ENCODE assay signal across 24 cellular contexts in genomic region chr13:101007245-101007644, GRCh38.
"Had no signal": no experiment of that assay in that cellular context is flagged by ENCODE, and none has a peak within 500 bp of the region (broad histone marks: within the 10 kb centered on the region; RNA-seq: fewer than 3 reads in every experiment).

No MANE protein-coding gene starts in this region.

- H3K27me3 ChIP-seq: esophagus squamous epithelium, ovary, tibial nerve, upper lobe of right lung, uterus had no signal

- H3K27ac Mint-ChIP-seq: natural killer cell; stimulated activated naive B cell treated with anti-CD40 and anti-IgM and Interleukin-4, amounts not matched to agents 10 μg/mL and 1 μg/mL and 100 μg/mL, for 72 hours; stimulated activated naive CD8-positive, alpha-beta T cell treated with anti-CD3 and anti-CD28 coated beads, Interleukin-15, Interleukin-2, amounts not matched to agents 100 ng/mL and 50 ng/mL, for 24 hours had no signal

- H3K4me1 ChIP-seq: esophagus squamous epithelium, lower lobe of right lung, psoas muscle, spleen, upper lobe of right lung, uterus had no signal

- H3K36me3 ChIP-seq: esophagus squamous epithelium, lower lobe of right lung, ovary, spleen, thoracic aorta, tibial nerve, upper lobe of right lung, uterus had no signal

- H3K4me3 ChIP-seq: coronary artery, esophagus squamous epithelium, lower lobe of right lung, ovary, psoas muscle, skin epidermis, spleen, thoracic aorta, tibial nerve, upper lobe of right lung, uterus had no signal

- H3K9me3 Mint-ChIP-seq: stimulated activated naive B cell treated with anti-CD40 and anti-IgM and Interleukin-4, amounts not matched to agents 10 μg/mL and 1 μg/mL and 100 μg/mL, for 72 hours; stimulated activated naive CD8-positive, alpha-beta T cell treated with anti-CD3 and anti-CD28 coated beads, Interleukin-15, Interleukin-2, amounts not matched to agents 100 ng/mL and 50 ng/mL, for 24 hours had no signal

- H3K27me3 Mint-ChIP-seq: stimulated activated naive B cell treated with anti-CD40 and anti-IgM and Interleukin-4, amounts not matched to agents 10 μg/mL and 1 μg/mL and 100 μg/mL, for 72 hours had no signal

- H3K9me3 ChIP-seq: esophagus squamous epithelium, lower lobe of right lung, ovary, psoas muscle, spleen, thoracic aorta, tibial nerve, upper lobe of right lung, uterus had no signal

- H3K4me1 Mint-ChIP-seq: natural killer cell; stimulated activated naive B cell treated with anti-CD40 and anti-IgM and Interleukin-4, amounts not matched to agents 10 μg/mL and 1 μg/mL and 100 μg/mL, for 72 hours had no signal

- ATAC-seq: left ventricle myocardium superior; lower lobe of right lung; natural killer cell; psoas muscle; right cardiac atrium; stimulated activated naive B cell treated with anti-CD40 and anti-IgM and Interleukin-4, amounts not matched to agents 10 μg/mL and 1 μg/mL and 100 μg/mL, for 72 hours; upper lobe of right lung had no signal

- DNase-seq: dermis blood vessel endothelial cell; effector memory CD4-positive, alpha-beta T cell; erythroblast; esophagus squamous epithelium; foreskin melanocyte; hypothalamus; left ventricle myocardium superior; lower lobe of right lung; natural killer cell; occipital lobe; ovary; posterior cingulate gyrus; psoas muscle; right cardiac atrium; spleen; stimulated activated CD4-positive, alpha-beta T cell treated with anti-CD3 and anti-CD28 coated beads, Interleukin-4, amount 100 ng/mL, for 4 hours; stimulated activated naive B cell treated with anti-CD40 and anti-IgM and Interleukin-4, amounts not matched to agents 10 μg/mL and 1 μg/mL and 100 μg/mL, for 72 hours; upper lobe of right lung; uterus had no signal

- H3K36me3 Mint-ChIP-seq: natural killer cell; stimulated activated naive B cell treated with anti-CD40 and anti-IgM and Interleukin-4, amounts not matched to agents 10 μg/mL and 1 μg/mL and 100 μg/mL, for 72 hours had no signal

- H3K4me3 Mint-ChIP-seq: natural killer cell; stimulated activated naive B cell treated with anti-CD40 and anti-IgM and Interleukin-4, amounts not matched to agents 10 μg/mL and 1 μg/mL and 100 μg/mL, for 72 hours; stimulated activated naive CD8-positive, alpha-beta T cell treated with anti-CD3 and anti-CD28 coated beads, Interleukin-15, Interleukin-2, amounts not matched to agents 100 ng/mL and 50 ng/mL, for 24 hours had no signal

- H3K27ac ChIP-seq: coronary artery, esophagus squamous epithelium, lower lobe of right lung, ovary, psoas muscle, skin epidermis, spleen, thoracic aorta, tibial nerve, upper lobe of right lung, uterus had no signal
